8 cellular contexts compared by ENCODE assay signal in genomic region chr9:132669636-132670358, GRCh38. TPM values are rescaled to one million over a fixed set of nuclear protein-coding genes. Genes with fewer than 3 reads are reported as not detected.
A peak's percentile ranks its signal among the peaks of the same experiment; 100 is the strongest.
DNase-seq lines count a peak whose midpoint lies in the region; ATAC-seq and TF ChIP-seq lines count a peak whose summit lies in the region.

TSS of gene DDX31 (minus strand) at chr9:132669983. CDS start at chr9:132669934, 49 bp downstream.

- ATAC-seq in GM18861 (IDR thresholded peaks at IDR 0.05; ENCODE audit: unreplicated experiment) (peak; percentile 47), HG03097 (IDR thresholded peaks at IDR 0.05; ENCODE audit: low FRiP score, unreplicated experiment) (peak; percentile 55), left colon (peak; percentile 92)

- CTCF ChIA-PET in AG04449 (lab: Yijun Ruan, JAX): interaction anchor here (0.7 to 5.7 kb wide), 6 partner anchors 9 to 162 kb away, joined by 3 to 27 read pairs (median 3); no protein-coding TSS in a partner anchor

- peak within 1 kb of the TSS; percentile 98 for H3K4me3 ChIP-seq in AG04449 (ENCODE audit: low read depth, low read length)

- intact Hi-C loops in left colon (cut with DNase I, micrococcal nuclease): no loop called here

- TF ChIP-seq CTCF in AG04449 (IDR thresholded peaks at IDR 0.05; ENCODE audit: insufficient read depth, low read length, missing control alignments): no peak

- no peak for DNase-seq in AG04449 (ENCODE audit: low read depth, low spot score)
- DNase-seq in NCI-H446 (lab: John Stamatoyannopoulos, UW): peak; percentile 3 to 75
- DNase-seq in activated CD4-positive, alpha-beta T cell treated with anti-CD3 and anti-CD28 coated beads for 48 hours: peak; percentile 90
- DNase-seq in left colon: peak; percentile 81 to 87
- DNase-seq in stimulated activated CD4-positive, alpha-beta T cell treated with anti-CD3 and anti-CD28 coated beads, Interleukin-1b, Interleukin-23, amount 100 ng/mL, for 24 hours (ENCODE audit: low read depth in 4 of 4, low spot score in 1 of 4): peak; percentile 65 to 82 (median 72)

- POLR2A ChIA-PET in AG04449 (lab: Yijun Ruan, JAX): interaction anchor here (0.6 to 1.6 kb wide), 8 partner anchors 9 to 705 kb away, joined by 3 to 11 read pairs (median 3); no protein-coding TSS in a partner anchor

- H3K27ac ChIP-seq in cingulate gyrus (ENCODE audit: low read depth, low read length): peak within 1 kb of the TSS; percentile 98

RNA-seq across cellular contexts. Expression of gene DDX31, which starts in this region (rescaled TPM):
- 10 to 100 TPM in 1 of 2 donors, 1 to 10 TPM in 1; 7.3 to 11.9 TPM for total RNA-seq in left colon
